Comparison of ENCODE assay signal across 9 cellular contexts in genomic region chr5:149962040-149962439, GRCh38. TPM values are rescaled to one million over a fixed set of nuclear protein-coding genes. Genes with fewer than 3 reads are reported as not detected.
DNase-seq lines count a peak whose midpoint lies in the region; ATAC-seq, FAIRE-seq and TF ChIP-seq lines count a peak whose summit lies in the region.
"Had no signal": no experiment of that assay in that cellular context is flagged by ENCODE, and none has a peak within 500 bp of the region (broad histone marks: within the 10 kb centered on the region; RNA-seq: fewer than 3 reads in every experiment).

No MANE protein-coding gene starts in this region.

- H3K27ac ChIP-seq in body of pancreas = no peak overlapping the region
- no peak overlapping the region for H3K27ac ChIP-seq in lung (ENCODE audit: low read depth in 1 of 2, low read length in 1 of 2)

- H3K4me1 ChIP-seq in body of pancreas (peaks cover 18% of the 10 kb centered on the region), lung (ENCODE audit: control insufficient read depth in 2 of 2, insufficient read depth in 2 of 2, low read length in 2 of 2) (peaks cover 5 to 9% of the 10 kb centered on the region in 2 donors)

- no peak for ATAC-seq in body of pancreas
- ATAC-seq in lung (ENCODE audit: insufficient read depth, low FRiP score) = no peak
- no peak for ATAC-seq in GM18861 (IDR thresholded peaks at IDR 0.05; ENCODE audit: unreplicated experiment)

- no peak for TF ChIP-seq POLR2A in body of pancreas (IDR thresholded peaks at IDR 0.05)

- 65 to 74% methylated on average over 6 to 7 of the region's 7 CpGs for WGBS in body of pancreas, 2 donors
- 59 to 68% methylated on average over 7 of the region's 7 CpGs for WGBS in lung, 2 donors

- H3K36me3 ChIP-seq in body of pancreas (replicated peaks in 1 of 2; ENCODE audit: insufficient read depth in 1 of 2, low read depth in 2 of 2) (no peaks in the 10 kb centered on the region), lung (ENCODE audit: control insufficient read depth in 2 of 2, insufficient read depth in 2 of 2, low read length in 2 of 2) (no peaks in the 10 kb centered on the region)

- no peaks in the 10 kb centered on the region for H3K9me3 ChIP-seq in body of pancreas
- no peaks in the 10 kb centered on the region for H3K9me3 ChIP-seq in lung (ENCODE audit: control insufficient read depth in 2 of 2, insufficient read depth in 1 of 2, low read length in 1 of 2)

- TF ChIP-seq CTCF in body of pancreas (IDR thresholded peaks at IDR 0.05) (peak in 5 of 7 experiments; percentile 20 to 35 (median 24)), lung (IDR thresholded peaks at IDR 0.05; ENCODE audit: control extremely low read depth, extremely low read depth) (peak; percentile 6)

- FAIRE-seq in A204.1 (lab: Jason Lieb, UNC) = peak; percentile 62
- FAIRE-seq: endometrium had no signal

- H3K4me3 ChIP-seq in body of pancreas (no peak overlapping the region), lung (no peak overlapping the region)

- peak; percentile 63 for DNase-seq in EH (ENCODE audit: low read depth)
- peak; percentile 14 for DNase-seq in NCI-H446 treated with DMSO at 0.1 percent for 48 hours (lab: John Stamatoyannopoulos, UW)
- DNase-seq in body of pancreas = no peak
- no peak for DNase-seq in lung (ENCODE audit: low spot score)
- DNase-seq in stimulated activated CD4-positive, alpha-beta T cell treated with anti-CD3 and anti-CD28 coated beads, Interleukin-4, amount 100 ng/mL, for 24 hours = no peak
- DNase-seq in activated gamma-delta T cell treated with Interleukin-2 at 50 U/mL for 16 hours = no peak

- no peaks in the 10 kb centered on the region for H3K27me3 ChIP-seq in body of pancreas
- H3K27me3 ChIP-seq in lung (ENCODE audit: control insufficient read depth, insufficient read depth) = no peaks in the 10 kb centered on the region

- intact Hi-C loops in body of pancreas (cut with DNase I) = no loop called here

RNA-seq across cellular contexts. Expression of gene SLC26A2, which starts 1.5 kb away (rescaled TPM):
- total RNA-seq in body of pancreas (1 to 10 TPM; 2.3 to 6.5 TPM), lung (10 to 100 TPM; 21.2 to 25.6 TPM)
- polyA plus RNA-seq in lung = 1 to 10 TPM; 5.8 to 7.1 TPM

RNA-seq across cellular contexts. Expression of gene PDE6A, which starts 17.4 kb away (rescaled TPM):
- total RNA-seq in body of pancreas = not detected
- under 1 TPM in 1 of 2 donors, not detected in 1; 0.06 TPM for total RNA-seq in lung
- polyA plus RNA-seq in lung = under 1 TPM; 0.03 to 0.06 TPM

RNA-seq across cellular contexts. Expression of gene TIGD6, which starts 38.4 kb away (rescaled TPM):
- total RNA-seq in body of pancreas = 1 to 10 TPM; 2.1 to 3.0 TPM
- total RNA-seq in lung = 1 to 10 TPM; 4.5 to 5.0 TPM
- polyA plus RNA-seq in lung = 1 to 10 TPM; 3.0 to 3.9 TPM

RNA-seq across cellular contexts. Expression of gene HMGXB3, which starts 38.5 kb away (rescaled TPM):
- total RNA-seq in body of pancreas (10 to 100 TPM; 22.6 to 43.5 TPM), lung (10 to 100 TPM; 39.1 to 42.3 TPM)
- polyA plus RNA-seq in lung = 10 to 100 TPM; 22.3 to 22.6 TPM

Comparison
In these comparisons a context has a peak if more than half of its experiments do, and no peak if none do; other contexts are left out.
1. DNase-seq: peak in EH (single experiment) and NCI-H446 treated with DMSO at 0.1 percent for 48 hours (single experiment); none in body of pancreas (0 of 4), lung (single experiment), stimulated activated CD4-positive, alpha-beta T cell treated with anti-CD3 and anti-CD28 coated beads, Interleukin-4, amount 100 ng/mL, for 24 hours (single experiment) and activated gamma-delta T cell treated with Interleukin-2 at 50 U/mL for 16 hours (single experiment).